ENCODE assay signal across 9 cellular contexts in the genomic region with DNA sequence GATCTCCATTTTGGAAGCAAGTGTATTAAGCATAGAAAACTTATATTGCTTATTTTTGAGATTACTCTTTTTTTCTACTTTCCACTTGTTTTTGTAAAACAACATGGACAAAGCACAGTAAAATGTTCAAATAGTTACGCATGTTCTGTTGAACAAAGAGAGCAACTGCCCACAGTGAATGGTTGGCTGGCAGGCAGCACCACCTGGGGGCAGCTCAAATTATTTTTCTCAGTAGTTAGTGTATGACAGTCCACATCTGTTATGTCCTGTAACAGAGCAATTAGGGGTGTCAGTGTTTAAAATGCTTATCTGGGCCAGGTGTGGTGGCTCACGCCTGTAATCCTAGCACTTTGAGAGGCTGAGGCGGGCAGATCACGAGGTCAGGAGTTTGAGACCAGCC. TPM values are rescaled to one million over a fixed set of nuclear protein-coding genes. Genes with fewer than 3 reads are reported as not detected.
DNase-seq lines count a peak whose midpoint lies in the region; ATAC-seq and TF ChIP-seq lines count a peak whose summit lies in the region.
"Had no signal": no experiment of that assay in that cellular context is flagged by ENCODE, and none has a peak within 500 bp of the region (broad histone marks: within the 10 kb centered on the region; RNA-seq: fewer than 3 reads in every experiment).

No MANE protein-coding gene starts in this region.

- no peak overlapping the region for H3K9ac ChIP-seq in SU-DHL-6 (ENCODE audit: low read length)

- DNase-seq in activated naive CD4-positive, alpha-beta T cell treated with anti-CD3 and anti-CD28 coated beads for 36 hours, result peak; percentile 46
- DNase-seq in activated naive CD4-positive, alpha-beta T cell treated with anti-CD3 and anti-CD28 coated beads, Interleukin-2, amount 50 U/mL, for 16 hours, result no peak
- DNase-seq in left ventricle myocardium superior (no peak), upper lobe of right lung (peak; percentile 58), natural killer cell (no peak), immature natural killer cell (no peak), pons (ENCODE audit: low spot score) (no peak)

- peak; percentile 79 for ATAC-seq in left ventricle myocardium superior
- ATAC-seq in upper lobe of right lung, result peak; percentile 84
- no peak for ATAC-seq in natural killer cell
- ATAC-seq: T-cell had no signal

- H3F3A ChIP-seq in SU-DHL-6 (ENCODE audit: insufficient read depth), result no peaks in the 10 kb centered on the region

- H3K4me2 ChIP-seq in SU-DHL-6 (ENCODE audit: low read depth, low read length, poor library complexity, severe bottlenecking), result no peak overlapping the region

- CTCF ChIA-PET in activated naive CD4-positive, alpha-beta T cell treated with anti-CD3 and anti-CD28 coated beads for 36 hours (lab: Charles Lee), result interaction anchor here (0.6 to 0.9 kb wide), 3 partner anchors 231 to 237 kb away, joined by 3 to 5 read pairs (median 3); no protein-coding TSS in a partner anchor

- peaks cover 3% of the 10 kb centered on the region for H3K4me1 Mint-ChIP-seq in activated naive CD4-positive, alpha-beta T cell treated with anti-CD3 and anti-CD28 coated beads for 36 hours (ENCODE audit: low read depth)
- no peaks in the 10 kb centered on the region for H3K4me1 Mint-ChIP-seq in natural killer cell
- H3K4me1 Mint-ChIP-seq in immature natural killer cell, result no peaks in the 10 kb centered on the region
- H3K4me1 Mint-ChIP-seq: T-cell had no signal

- H4K20me1 ChIP-seq in SU-DHL-6 (ENCODE audit: low read depth, low read length), result no peaks in the 10 kb centered on the region

- H3K79me2 ChIP-seq in SU-DHL-6 (ENCODE audit: insufficient read depth, low read length), result no peaks in the 10 kb centered on the region

- TF ChIP-seq CTCF in SU-DHL-6 (IDR thresholded peaks at IDR 0.05; ENCODE audit: insufficient read depth, low read length, poor library complexity, severe bottlenecking) (peak; percentile 10), upper lobe of right lung (IDR thresholded peaks at IDR 0.05) (peak; percentile 41), natural killer cell (IDR thresholded peaks at IDR 0.05) (no peak)

- no peaks in the 10 kb centered on the region for H3K36me3 Mint-ChIP-seq in activated naive CD4-positive, alpha-beta T cell treated with anti-CD3 and anti-CD28 coated beads for 36 hours (ENCODE audit: low read depth)
- no peaks in the 10 kb centered on the region for H3K36me3 Mint-ChIP-seq in natural killer cell
- H3K36me3 Mint-ChIP-seq in immature natural killer cell, result no peaks in the 10 kb centered on the region
- H3K36me3 Mint-ChIP-seq: T-cell had no signal

- no peak overlapping the region for H3K27ac Mint-ChIP-seq in activated naive CD4-positive, alpha-beta T cell treated with anti-CD3 and anti-CD28 coated beads for 36 hours
- H3K27ac Mint-ChIP-seq in natural killer cell, result no peak overlapping the region
- no peak overlapping the region for H3K27ac Mint-ChIP-seq in immature natural killer cell
- H3K27ac Mint-ChIP-seq: T-cell had no signal

- H3K9me3 ChIP-seq in SU-DHL-6 (ENCODE audit: insufficient read depth, low read length) (no peaks in the 10 kb centered on the region), upper lobe of right lung (no peaks in the 10 kb centered on the region)

- no peaks in the 10 kb centered on the region for H3K9me2 ChIP-seq in SU-DHL-6 (replicated peaks; ENCODE audit: insufficient read depth, low read length)

- intact Hi-C loops in activated naive CD4-positive, alpha-beta T cell treated with anti-CD3 and anti-CD28 coated beads for 36 hours (cut with micrococcal nuclease), result loop anchor here (1.0 to 5.0 kb wide), 3 partner anchors 51 to 233 kb away; no protein-coding TSS in a partner anchor
- intact Hi-C loops in left ventricle myocardium superior (cut with micrococcal nuclease), result loop anchor here (10.0 kb wide), 1 partner anchor 236 kb away; no protein-coding TSS in a partner anchor
- intact Hi-C loops in upper lobe of right lung (cut with DNase I), result no loop called here
- intact Hi-C loops in natural killer cell (cut with micrococcal nuclease), result loop anchor here (5.0 kb wide), 1 partner anchor 234 kb away; no protein-coding TSS in a partner anchor

- no peak overlapping the region for H3K4me3 Mint-ChIP-seq in activated naive CD4-positive, alpha-beta T cell treated with anti-CD3 and anti-CD28 coated beads for 36 hours
- no peak overlapping the region for H3K4me3 Mint-ChIP-seq in natural killer cell
- H3K4me3 Mint-ChIP-seq in immature natural killer cell, result no peak overlapping the region
- H3K4me3 Mint-ChIP-seq: T-cell had no signal

- no peaks in the 10 kb centered on the region for H3K4me1 ChIP-seq in upper lobe of right lung

- H3K27me3 ChIP-seq in SU-DHL-6 (ENCODE audit: low read length) (no peaks in the 10 kb centered on the region), upper lobe of right lung (no peaks in the 10 kb centered on the region)

- H2AFZ ChIP-seq in SU-DHL-6 (ENCODE audit: low read depth, low read length, severe bottlenecking), result no peak overlapping the region

- H3K4me3 ChIP-seq in SU-DHL-6 (ENCODE audit: insufficient read depth, low read length, poor library complexity, severe bottlenecking), result no peak overlapping the region
- H3K4me3 ChIP-seq in upper lobe of right lung, result no peak overlapping the region

- H3K27me3 Mint-ChIP-seq in activated naive CD4-positive, alpha-beta T cell treated with anti-CD3 and anti-CD28 coated beads for 36 hours (ENCODE audit: low read depth), result peaks cover 6% of the 10 kb centered on the region
- peaks cover 20 to 28% of the 10 kb centered on the region in 2 donors for H3K27me3 Mint-ChIP-seq in natural killer cell (ENCODE audit: low read depth in 2 of 2)
- peaks cover 2 to 4% (median 4%) of the 10 kb centered on the region in 3 donors for H3K27me3 Mint-ChIP-seq in immature natural killer cell (ENCODE audit: low read depth in 3 of 3)

- H3K27ac ChIP-seq in SU-DHL-6 (ENCODE audit: low read depth, low read length) (no peak overlapping the region), upper lobe of right lung (no peak overlapping the region)

- H3K9me3 Mint-ChIP-seq in activated naive CD4-positive, alpha-beta T cell treated with anti-CD3 and anti-CD28 coated beads for 36 hours, result peaks cover 3% of the 10 kb centered on the region
- H3K9me3 Mint-ChIP-seq in natural killer cell, result no peaks in the 10 kb centered on the region
- peaks cover 0 to 4% (median under 1%) of the 10 kb centered on the region in 6 donors for H3K9me3 Mint-ChIP-seq in immature natural killer cell

- H3K36me3 ChIP-seq in SU-DHL-6 (ENCODE audit: low read length) (no peaks in the 10 kb centered on the region), upper lobe of right lung (no peaks in the 10 kb centered on the region)

RNA-seq across cellular contexts. Expression of gene CACUL1, which starts 46.1 kb away (rescaled TPM):
- 10 to 100 TPM; 18.4 to 19.2 TPM for total RNA-seq in activated naive CD4-positive, alpha-beta T cell treated with anti-CD3 and anti-CD28 coated beads for 36 hours
- 28.5 TPM for total RNA-seq in left ventricle myocardium superior
- 47.7 TPM for total RNA-seq in upper lobe of right lung
- 10 to 100 TPM; 45.4 to 65.9 (median 47.6) TPM for total RNA-seq in natural killer cell
- 10 to 100 TPM; 23.8 to 41.4 (median 25.8) TPM for polyA plus RNA-seq in immature natural killer cell

Comparison
In these comparisons a context has a peak if more than half of its experiments do, and no peak if none do; other contexts are left out.
1. DNase-seq: peak in activated naive CD4-positive, alpha-beta T cell treated with anti-CD3 and anti-CD28 coated beads for 36 hours (single experiment) and upper lobe of right lung (single experiment); none in activated naive CD4-positive, alpha-beta T cell treated with anti-CD3 and anti-CD28 coated beads, Interleukin-2, amount 50 U/mL, for 16 hours (single experiment), left ventricle myocardium superior (single experiment), natural killer cell (single experiment), immature natural killer cell (0 of 3) and pons (single experiment).
2. ATAC-seq: peak in left ventricle myocardium superior (single experiment) and upper lobe of right lung (single experiment); none in natural killer cell (0 of 3).